ENCODE assay signal across 30 cellular contexts in genomic region chr11:30758012-30758411, GRCh38.
DNase-seq lines count a peak whose midpoint lies in the region; ATAC-seq, FAIRE-seq and TF ChIP-seq lines count a peak whose summit lies in the region.
"Had no signal": no experiment of that assay in that cellular context is flagged by ENCODE, and none has a peak within 500 bp of the region (broad histone marks: within the 10 kb centered on the region; RNA-seq: fewer than 3 reads in every experiment).

No MANE protein-coding gene starts in this region.

- no peak overlapping the region for H3K14ac ChIP-seq in trophoblast cell (ENCODE audit: low read length)

- H4K8ac ChIP-seq in trophoblast cell (ENCODE audit: low read depth, low read length), result no peak overlapping the region

- peaks cover 8% of the 10 kb centered on the region for H3K9me3 Mint-ChIP-seq in activated CD4-positive, alpha-beta T cell treated with anti-CD3 and anti-CD28 coated beads for 36 hours (ENCODE audit: low read depth)
- H3K9me3 Mint-ChIP-seq in activated CD4-positive, alpha-beta T cell treated with anti-CD3 and anti-CD28 coated beads, Interleukin-2, amount 10 ng/mL, durations not matched to agents 24 days and 14 days, result peaks cover 4% of the 10 kb centered on the region
- H3K9me3 Mint-ChIP-seq in astrocyte (ENCODE audit: unreplicated experiment), result peaks cover 5% of the 10 kb centered on the region
- H3K9me3 Mint-ChIP-seq in activated T-helper 1 cell treated with anti-CD3 and anti-CD28 coated beads, Interleukin-12 subunit alpha, Interleukin-12 subunit beta, Interleukin-2, Interleukin-4 antibody, amounts not matched to agents 30 ng/mL and 10 ng/mL and 1 ng/mL, durations not matched to agents 14 hours and 24 hours and 36 hours, result no peaks in the 10 kb centered on the region
- peaks cover 6% of the 10 kb centered on the region for H3K9me3 Mint-ChIP-seq in activated CD4-positive, alpha-beta memory T cell treated with anti-CD3 and anti-CD28 coated beads for 36 hours

- peak overlapping the region; percentile 40 for H2BK12ac ChIP-seq in trophoblast cell (ENCODE audit: low read length)

- no peak overlapping the region for H4K12ac ChIP-seq in trophoblast cell (ENCODE audit: low read depth, low read length)

- no peaks in the 10 kb centered on the region for H3K36me3 Mint-ChIP-seq in activated CD4-positive, alpha-beta T cell treated with anti-CD3 and anti-CD28 coated beads for 36 hours (ENCODE audit: low read depth)
- H3K36me3 Mint-ChIP-seq in activated CD4-positive, alpha-beta T cell treated with anti-CD3 and anti-CD28 coated beads, Interleukin-2, amount 10 ng/mL, durations not matched to agents 24 days and 14 days (ENCODE audit: low read depth), result no peaks in the 10 kb centered on the region
- H3K36me3 Mint-ChIP-seq in astrocyte (ENCODE audit: low read depth, unreplicated experiment), result no peaks in the 10 kb centered on the region
- no peaks in the 10 kb centered on the region for H3K36me3 Mint-ChIP-seq in activated T-helper 1 cell treated with anti-CD3 and anti-CD28 coated beads, Interleukin-12 subunit alpha, Interleukin-12 subunit beta, Interleukin-2, Interleukin-4 antibody, amounts not matched to agents 30 ng/mL and 10 ng/mL and 1 ng/mL, durations not matched to agents 14 hours and 24 hours and 36 hours (ENCODE audit: low read depth)
- H3K36me3 Mint-ChIP-seq in activated CD4-positive, alpha-beta memory T cell treated with anti-CD3 and anti-CD28 coated beads for 36 hours, result no peaks in the 10 kb centered on the region
- H3K36me3 Mint-ChIP-seq: neural progenitor cell had no signal

- H3K4me2 ChIP-seq in astrocyte (ENCODE audit: low read length) (no peak overlapping the region), trophoblast cell (ENCODE audit: low read length) (no peak overlapping the region)
- H3K4me2 ChIP-seq: GM23338, neural progenitor cell had no signal

- H3K9ac ChIP-seq in astrocyte (ENCODE audit: low read length), result no peak overlapping the region
- H3K9ac ChIP-seq in trophoblast cell (ENCODE audit: low read length), result no peak overlapping the region
- H3K9ac ChIP-seq: neural progenitor cell had no signal

- intact Hi-C loops in activated CD4-positive, alpha-beta T cell treated with anti-CD3 and anti-CD28 coated beads for 36 hours (cut with DNase I, micrococcal nuclease), result no loop called here
- intact Hi-C loops in activated CD4-positive, alpha-beta T cell treated with anti-CD3 and anti-CD28 coated beads, Interleukin-2, amount 10 ng/mL, durations not matched to agents 24 days and 14 days (cut with micrococcal nuclease), result no loop called here
- intact Hi-C loops in activated T-helper 1 cell treated with anti-CD3 and anti-CD28 coated beads, Interleukin-12 subunit alpha, Interleukin-12 subunit beta, Interleukin-2, Interleukin-4 antibody, amounts not matched to agents 30 ng/mL and 10 ng/mL and 1 ng/mL, durations not matched to agents 14 hours and 24 hours and 36 hours (cut with micrococcal nuclease), result no loop called here
- intact Hi-C loops in activated CD4-positive, alpha-beta memory T cell treated with anti-CD3 and anti-CD28 coated beads for 36 hours (cut with micrococcal nuclease), result no loop called here

- H3K79me1 ChIP-seq in trophoblast cell (ENCODE audit: low read length), result no peaks in the 10 kb centered on the region

- POLR2A ChIA-PET in activated CD4-positive, alpha-beta T cell treated with anti-CD3 and anti-CD28 coated beads for 36 hours (lab: Charles Lee), result no interaction called here
- POLR2A ChIA-PET in activated CD4-positive, alpha-beta memory T cell treated with anti-CD3 and anti-CD28 coated beads for 36 hours (lab: Charles Lee), result no interaction called here

- FAIRE-seq in astrocyte (lab: Jason Lieb, UNC), result no peak
- FAIRE-seq: GM12891 had no signal

- H3K27me3 Mint-ChIP-seq in activated CD4-positive, alpha-beta T cell treated with anti-CD3 and anti-CD28 coated beads for 36 hours, result no peaks in the 10 kb centered on the region
- no peaks in the 10 kb centered on the region for H3K27me3 Mint-ChIP-seq in activated CD4-positive, alpha-beta T cell treated with anti-CD3 and anti-CD28 coated beads, Interleukin-2, amount 10 ng/mL, durations not matched to agents 24 days and 14 days
- H3K27me3 Mint-ChIP-seq in astrocyte (ENCODE audit: low read depth, unreplicated experiment), result no peaks in the 10 kb centered on the region
- H3K27me3 Mint-ChIP-seq in activated T-helper 1 cell treated with anti-CD3 and anti-CD28 coated beads, Interleukin-12 subunit alpha, Interleukin-12 subunit beta, Interleukin-2, Interleukin-4 antibody, amounts not matched to agents 30 ng/mL and 10 ng/mL and 1 ng/mL, durations not matched to agents 14 hours and 24 hours and 36 hours (ENCODE audit: insufficient read depth), result peaks cover 3% of the 10 kb centered on the region
- H3K27me3 Mint-ChIP-seq in activated CD4-positive, alpha-beta memory T cell treated with anti-CD3 and anti-CD28 coated beads for 36 hours, result no peaks in the 10 kb centered on the region
- H3K27me3 Mint-ChIP-seq: CD4-positive, alpha-beta T cell had no signal

- H3K4me1 Mint-ChIP-seq in activated CD4-positive, alpha-beta T cell treated with anti-CD3 and anti-CD28 coated beads for 36 hours, result no peaks in the 10 kb centered on the region
- H3K4me1 Mint-ChIP-seq in activated CD4-positive, alpha-beta T cell treated with anti-CD3 and anti-CD28 coated beads, Interleukin-2, amount 10 ng/mL, durations not matched to agents 24 days and 14 days, result no peaks in the 10 kb centered on the region
- H3K4me1 Mint-ChIP-seq in astrocyte (ENCODE audit: low read depth, unreplicated experiment), result peaks cover 10% of the 10 kb centered on the region
- H3K4me1 Mint-ChIP-seq in activated T-helper 1 cell treated with anti-CD3 and anti-CD28 coated beads, Interleukin-12 subunit alpha, Interleukin-12 subunit beta, Interleukin-2, Interleukin-4 antibody, amounts not matched to agents 30 ng/mL and 10 ng/mL and 1 ng/mL, durations not matched to agents 14 hours and 24 hours and 36 hours (ENCODE audit: low read depth), result no peaks in the 10 kb centered on the region
- H3K4me1 Mint-ChIP-seq in activated CD4-positive, alpha-beta memory T cell treated with anti-CD3 and anti-CD28 coated beads for 36 hours (ENCODE audit: low read depth), result no peaks in the 10 kb centered on the region
- H3K4me1 Mint-ChIP-seq: neural progenitor cell had no signal

- no CpG with 5 or more reads among the region's 3 CpGs for WGBS in trophoblast cell (ENCODE audit: extremely low coverage, insufficient coverage, insufficient read length)

- no peak overlapping the region for H3K4me3 ChIP-seq in astrocyte (ENCODE audit: insufficient read depth, low read depth, low read length)
- H3K4me3 ChIP-seq in trophoblast cell (ENCODE audit: low read depth, low read length), result no peak overlapping the region
- H3K4me3 ChIP-seq: breast epithelium, GM23338, neural progenitor cell, sigmoid colon, thoracic aorta had no signal

- no peaks in the 10 kb centered on the region for H3K9me3 ChIP-seq in astrocyte (ENCODE audit: insufficient read depth, low read depth, low read length)
- no peaks in the 10 kb centered on the region for H3K9me3 ChIP-seq in trophoblast cell (ENCODE audit: insufficient read depth, low read depth, low read length)

- H3K23ac ChIP-seq in trophoblast cell (ENCODE audit: low read length), result no peak overlapping the region

- H3K4me1 ChIP-seq in astrocyte (ENCODE audit: insufficient read depth, low read length) (no peaks in the 10 kb centered on the region), trophoblast cell (ENCODE audit: control insufficient read depth in 1 of 2, insufficient read depth in 2 of 2, low read length in 2 of 2) (no peaks in the 10 kb centered on the region)
- H3K4me1 ChIP-seq: breast epithelium, neural progenitor cell had no signal

- H3K36me3 ChIP-seq in astrocyte (ENCODE audit: insufficient read depth, low read length) (no peaks in the 10 kb centered on the region), trophoblast cell (ENCODE audit: control insufficient read depth in 1 of 2, insufficient read depth in 2 of 2, low read length in 2 of 2) (no peaks in the 10 kb centered on the region)
- H3K36me3 ChIP-seq: breast epithelium, neural progenitor cell, sigmoid colon, thoracic aorta had no signal

- no peak overlapping the region for H3K4me3 Mint-ChIP-seq in activated CD4-positive, alpha-beta T cell treated with anti-CD3 and anti-CD28 coated beads for 36 hours
- no peak overlapping the region for H3K4me3 Mint-ChIP-seq in activated CD4-positive, alpha-beta T cell treated with anti-CD3 and anti-CD28 coated beads, Interleukin-2, amount 10 ng/mL, durations not matched to agents 24 days and 14 days
- H3K4me3 Mint-ChIP-seq in astrocyte (ENCODE audit: unreplicated experiment), result no peak overlapping the region
- H3K4me3 Mint-ChIP-seq in activated T-helper 1 cell treated with anti-CD3 and anti-CD28 coated beads, Interleukin-12 subunit alpha, Interleukin-12 subunit beta, Interleukin-2, Interleukin-4 antibody, amounts not matched to agents 30 ng/mL and 10 ng/mL and 1 ng/mL, durations not matched to agents 14 hours and 24 hours and 36 hours, result no peak overlapping the region
- H3K4me3 Mint-ChIP-seq in activated CD4-positive, alpha-beta memory T cell treated with anti-CD3 and anti-CD28 coated beads for 36 hours, result no peak overlapping the region
- H3K4me3 Mint-ChIP-seq: CD4-positive, alpha-beta T cell; GM23338; neural progenitor cell had no signal

- no peak overlapping the region for H3K27ac Mint-ChIP-seq in activated CD4-positive, alpha-beta T cell treated with anti-CD3 and anti-CD28 coated beads for 36 hours
- no peak overlapping the region for H3K27ac Mint-ChIP-seq in activated CD4-positive, alpha-beta T cell treated with anti-CD3 and anti-CD28 coated beads, Interleukin-2, amount 10 ng/mL, durations not matched to agents 24 days and 14 days
- peak overlapping the region; percentile 55 for H3K27ac Mint-ChIP-seq in astrocyte (ENCODE audit: unreplicated experiment)
- H3K27ac Mint-ChIP-seq in activated T-helper 1 cell treated with anti-CD3 and anti-CD28 coated beads, Interleukin-12 subunit alpha, Interleukin-12 subunit beta, Interleukin-2, Interleukin-4 antibody, amounts not matched to agents 30 ng/mL and 10 ng/mL and 1 ng/mL, durations not matched to agents 14 hours and 24 hours and 36 hours, result no peak overlapping the region
- H3K27ac Mint-ChIP-seq in activated CD4-positive, alpha-beta memory T cell treated with anti-CD3 and anti-CD28 coated beads for 36 hours, result no peak overlapping the region
- H3K27ac Mint-ChIP-seq: CD4-positive, alpha-beta T cell; GM23338; neural progenitor cell had no signal

- peak; percentile 3 for DNase-seq in activated CD4-positive, alpha-beta T cell treated with anti-CD3 and anti-CD28 coated beads for 36 hours
- DNase-seq in activated CD4-positive, alpha-beta T cell treated with anti-CD3 and anti-CD28 coated beads, Interleukin-2, amount 10 ng/mL, durations not matched to agents 24 days and 14 days, result no peak
- DNase-seq in LHCN-M2 (ENCODE audit: low read depth) (peak; percentile 51), astrocyte (ENCODE audit: low read depth) (no peak), trophoblast cell (no peak), SHP77 treated with DMSO at 0.1 percent for 48 hours (lab: John Stamatoyannopoulos, UW) (no peak)
- DNase-seq in activated T-helper 1 cell treated with anti-CD3 and anti-CD28 coated beads, Interleukin-12 subunit alpha, Interleukin-12 subunit beta, Interleukin-2, Interleukin-4 antibody, amounts not matched to agents 30 ng/mL and 10 ng/mL and 1 ng/mL, durations not matched to agents 14 hours and 24 hours and 36 hours (ENCODE audit: low spot score), result no peak
- DNase-seq in activated CD4-positive, alpha-beta memory T cell treated with anti-CD3 and anti-CD28 coated beads for 36 hours, result no peak
- DNase-seq: activated gamma-delta T cell; AML-193; CD4-positive, alpha-beta T cell; effector CD4-positive, alpha-beta T cell; left cardiac atrium; MV-4-11; NCI-H1436 treated with DMSO at 0.1 percent for 48 hours; NCI-H2171; NCI-H524 treated with DMSO at 0.1 percent for 48 hours; NK-92 treated with Interleukin-12 subunit alpha and Interleukin-12 subunit beta, amount 100 ng/mL, for 24 hours; PC-3; SHP77; sigmoid colon; stimulated activated naive CD8-positive, alpha-beta T cell treated with anti-CD3 and anti-CD28 coated beads, Interleukin-15, Interleukin-2, amounts not matched to agents 100 U/mL and 50 U/mL, for 24 hours had no signal

- H2AK5ac ChIP-seq in trophoblast cell (ENCODE audit: low read length), result peak overlapping the region; percentile 37

- no peak overlapping the region for H2AFZ ChIP-seq in astrocyte (ENCODE audit: low read depth, low read length)
- no peak overlapping the region for H2AFZ ChIP-seq in trophoblast cell (ENCODE audit: insufficient read depth, low read length, poor library complexity)
- H2AFZ ChIP-seq: GM23338, neural progenitor cell had no signal

- H4K20me1 ChIP-seq in astrocyte (ENCODE audit: insufficient read depth, low read length), result no peaks in the 10 kb centered on the region

- H3K27me3 ChIP-seq in astrocyte (ENCODE audit: insufficient read depth, low read length) (no peaks in the 10 kb centered on the region), trophoblast cell (ENCODE audit: insufficient read depth, low read length) (no peaks in the 10 kb centered on the region)
- H3K27me3 ChIP-seq: breast epithelium, sigmoid colon had no signal

- CTCF ChIA-PET in activated CD4-positive, alpha-beta T cell treated with anti-CD3 and anti-CD28 coated beads for 36 hours (lab: Charles Lee), result no interaction called here
- CTCF ChIA-PET in activated CD4-positive, alpha-beta memory T cell treated with anti-CD3 and anti-CD28 coated beads for 36 hours (lab: Charles Lee), result no interaction called here

- no peak for ATAC-seq in activated CD4-positive, alpha-beta T cell treated with anti-CD3 and anti-CD28 coated beads for 36 hours
- ATAC-seq: activated CD4-positive, CD25-positive, alpha-beta regulatory T cell treated with anti-CD3 and anti-CD28 coated beads, Interleukin-2, amount 50 U/mL, for 24 hours; GM23338; PC-3; stimulated activated naive CD8-positive, alpha-beta T cell treated with anti-CD3 and anti-CD28 coated beads, Interleukin-15, Interleukin-2, amounts not matched to agents 100 U/mL and 50 U/mL, for 24 hours had no signal

- H3K79me2 ChIP-seq in astrocyte (ENCODE audit: insufficient read depth, low read length) (no peaks in the 10 kb centered on the region), trophoblast cell (ENCODE audit: control insufficient read depth, insufficient read depth, low read length, poor library complexity) (no peaks in the 10 kb centered on the region)

- no peak overlapping the region for H2BK120ac ChIP-seq in trophoblast cell (ENCODE audit: insufficient read depth, low read length, poor library complexity)

- H4K91ac ChIP-seq in trophoblast cell (ENCODE audit: low read depth, low read length), result peak overlapping the region; percentile 24

- no peak overlapping the region for H3K4ac ChIP-seq in trophoblast cell (ENCODE audit: low read depth, low read length)

- H3K18ac ChIP-seq in trophoblast cell (ENCODE audit: low read length), result no peak overlapping the region

- H2BK5ac ChIP-seq in trophoblast cell (ENCODE audit: low read depth, low read length, poor library complexity), result no peak overlapping the region

- H3K27ac ChIP-seq in astrocyte (ENCODE audit: low read depth, low read length) (no peak overlapping the region), trophoblast cell (ENCODE audit: low read depth, low read length) (no peak overlapping the region)
- H3K27ac ChIP-seq: 22Rv1, breast epithelium, epithelial cell of prostate, neural progenitor cell had no signal

- TF ChIP-seq CTCF in astrocyte (IDR thresholded peaks at IDR 0.05; ENCODE audit: insufficient read depth, low read depth, low read length), result no peak

Comparison
In these comparisons a context has a peak if more than half of its experiments do, and no peak if none do; other contexts are left out.
1. DNase-seq: peak in activated CD4-positive, alpha-beta T cell treated with anti-CD3 and anti-CD28 coated beads for 36 hours (single experiment) and LHCN-M2 (single experiment); none in activated CD4-positive, alpha-beta T cell treated with anti-CD3 and anti-CD28 coated beads, Interleukin-2, amount 10 ng/mL, durations not matched to agents 24 days and 14 days (single experiment), astrocyte (single experiment), trophoblast cell (0 of 2), activated T-helper 1 cell treated with anti-CD3 and anti-CD28 coated beads, Interleukin-12 subunit alpha, Interleukin-12 subunit beta, Interleukin-2, Interleukin-4 antibody, amounts not matched to agents 30 ng/mL and 10 ng/mL and 1 ng/mL, durations not matched to agents 14 hours and 24 hours and 36 hours (single experiment), SHP77 treated with DMSO at 0.1 percent for 48 hours (single experiment) and activated CD4-positive, alpha-beta memory T cell treated with anti-CD3 and anti-CD28 coated beads for 36 hours (single experiment).